13 cellular contexts compared by ENCODE assay signal in genomic region chrX:8726031-8726652, GRCh38. TPM values are rescaled to one million over a fixed set of nuclear protein-coding genes. Genes with fewer than 3 reads are reported as not detected.
DNase-seq lines count a peak whose midpoint lies in the region; ATAC-seq, FAIRE-seq and TF ChIP-seq lines count a peak whose summit lies in the region.
"Had no signal": no experiment of that assay in that cellular context is flagged by ENCODE, and none has a peak within 500 bp of the region (broad histone marks: within the 10 kb centered on the region; RNA-seq: fewer than 3 reads in every experiment).

No MANE protein-coding gene starts in this region.

- H3K4me3 ChIP-seq in HEK293 (ENCODE audit: low read depth, low read length) (no peak overlapping the region), astrocyte (ENCODE audit: insufficient read depth, low read depth, low read length) (no peak overlapping the region)
- H3K4me3 ChIP-seq: colonic mucosa, psoas muscle had no signal

- no peak overlapping the region for H3K9ac ChIP-seq in astrocyte (ENCODE audit: low read length)

- H3K4me3 Mint-ChIP-seq in astrocyte (ENCODE audit: unreplicated experiment) (no peak overlapping the region), neural crest cell (peak overlapping the region; percentile 56)
- no peak overlapping the region for H3K4me3 Mint-ChIP-seq in CD4-positive, alpha-beta T cell

- POLR2A ChIA-PET in HEK293 (lab: Yijun Ruan, JAX): no interaction called here
- POLR2A ChIA-PET in CD4-positive, alpha-beta T cell (lab: Charles Lee): no interaction called here

- no peaks in the 10 kb centered on the region for H3K9me3 ChIP-seq in HEK293 (ENCODE audit: control insufficient read depth, insufficient read depth, low read depth, low read length)
- no peaks in the 10 kb centered on the region for H3K9me3 ChIP-seq in astrocyte (ENCODE audit: insufficient read depth, low read depth, low read length)
- H3K9me3 ChIP-seq in CD4-positive, alpha-beta T cell (ENCODE audit: control insufficient read depth, low read length): no peaks in the 10 kb centered on the region
- H3K9me3 ChIP-seq: colonic mucosa, psoas muscle had no signal

- H3K9me3 Mint-ChIP-seq in astrocyte (ENCODE audit: unreplicated experiment) (no peaks in the 10 kb centered on the region), neural crest cell (peaks cover 6% of the 10 kb centered on the region)
- H3K9me3 Mint-ChIP-seq in CD4-positive, alpha-beta T cell: no peaks in the 10 kb centered on the region

- H3K27me3 ChIP-seq in astrocyte (ENCODE audit: insufficient read depth, low read length): no peaks in the 10 kb centered on the region
- peaks cover 15% of the 10 kb centered on the region for H3K27me3 ChIP-seq in CD4-positive, alpha-beta T cell (ENCODE audit: control insufficient read depth, insufficient read depth, low read length)

- ATAC-seq in CD4-positive, alpha-beta T cell (ENCODE audit: poor library complexity): no peak

- H4K20me1 ChIP-seq in astrocyte (ENCODE audit: insufficient read depth, low read length): peaks cover 10% of the 10 kb centered on the region

- H3K79me2 ChIP-seq in astrocyte (ENCODE audit: insufficient read depth, low read length): no peaks in the 10 kb centered on the region

- no peak for FAIRE-seq in astrocyte (lab: Jason Lieb, UNC)
- FAIRE-seq: D721Med had no signal

- H3K4me1 Mint-ChIP-seq in astrocyte (ENCODE audit: low read depth, unreplicated experiment) (no peaks in the 10 kb centered on the region), neural crest cell (peaks cover 29% of the 10 kb centered on the region)
- no peaks in the 10 kb centered on the region for H3K4me1 Mint-ChIP-seq in CD4-positive, alpha-beta T cell (ENCODE audit: low read depth)

- DNase-seq in NCI-H2081 treated with DMSO at 0.1 percent for 48 hours (lab: John Stamatoyannopoulos, UW): peak; percentile 69
- peak; percentile 64 for DNase-seq in astrocyte (ENCODE audit: low read depth)
- DNase-seq in neural crest cell (ENCODE audit: low read depth, low spot score): no peak
- no peak for DNase-seq in CD4-positive, alpha-beta T cell
- no peak for DNase-seq in erythroblast (lab: John Stamatoyannopoulos, UW)
- DNase-seq in stimulated activated naive CD4-positive, alpha-beta T cell (lab: John Stamatoyannopoulos, UW): no peak
- DNase-seq: activated CD4-positive, alpha-beta T cell treated with anti-CD3 and anti-CD28 coated beads, Interleukin-2, amount 50 U/mL, for 1 hour; colonic mucosa; head of caudate nucleus; psoas muscle had no signal

- H2AFZ ChIP-seq in astrocyte (ENCODE audit: low read depth, low read length): no peak overlapping the region

- intact Hi-C loops in CD4-positive, alpha-beta T cell (cut with DNase I, micrococcal nuclease): no loop called here

- peak overlapping the region; percentile 42 for H3K27ac ChIP-seq in HEK293 (ENCODE audit: extremely low read depth, low read depth, low read length)
- H3K27ac ChIP-seq in astrocyte (ENCODE audit: low read depth, low read length): no peak overlapping the region
- no peak overlapping the region for H3K27ac ChIP-seq in CD4-positive, alpha-beta T cell (ENCODE audit: low read depth, low read length)
- H3K27ac ChIP-seq: colonic mucosa, psoas muscle had no signal

- H3K27ac Mint-ChIP-seq in astrocyte (ENCODE audit: unreplicated experiment) (no peak overlapping the region), neural crest cell (ENCODE audit: unreplicated experiment) (no peak overlapping the region)
- H3K27ac Mint-ChIP-seq in CD4-positive, alpha-beta T cell: no peak overlapping the region

- H3K36me3 Mint-ChIP-seq in astrocyte (ENCODE audit: low read depth, unreplicated experiment) (no peaks in the 10 kb centered on the region), neural crest cell (ENCODE audit: low read depth) (peaks cover 2% of the 10 kb centered on the region)
- H3K36me3 Mint-ChIP-seq in CD4-positive, alpha-beta T cell (ENCODE audit: low read depth): no peaks in the 10 kb centered on the region

- TF ChIP-seq POLR2A in erythroblast (IDR thresholded peaks at IDR 0.05; ENCODE audit: low read length): no peak

- no peaks in the 10 kb centered on the region for H3K36me3 ChIP-seq in HEK293 (ENCODE audit: control insufficient read depth in 2 of 2, insufficient read depth in 1 of 2, low read length in 2 of 2)
- H3K36me3 ChIP-seq in astrocyte (ENCODE audit: insufficient read depth, low read length): no peaks in the 10 kb centered on the region
- H3K36me3 ChIP-seq: colonic mucosa had no signal

- H3K4me1 ChIP-seq in HEK293 (ENCODE audit: control insufficient read depth, insufficient read depth, low read length): peaks cover 9% of the 10 kb centered on the region; the same call in 1 of the 2 replicates
- H3K4me1 ChIP-seq in astrocyte (ENCODE audit: insufficient read depth, low read length): no peaks in the 10 kb centered on the region
- H3K4me1 ChIP-seq: colonic mucosa, psoas muscle had no signal

- H3K27me3 Mint-ChIP-seq in astrocyte (ENCODE audit: low read depth, unreplicated experiment) (no peaks in the 10 kb centered on the region), neural crest cell (ENCODE audit: low read depth) (peaks cover 33% of the 10 kb centered on the region)
- peaks cover 31% of the 10 kb centered on the region for H3K27me3 Mint-ChIP-seq in CD4-positive, alpha-beta T cell

- TF ChIP-seq CTCF in HEK293 (tag by site-specific recombination; IDR thresholded peaks at IDR 0.05) (no peak), astrocyte (IDR thresholded peaks at IDR 0.05; ENCODE audit: insufficient read depth, low read depth, low read length) (no peak), neural crest cell (conservative IDR thresholded peaks at IDR 0.05) (no peak)
- TF ChIP-seq CTCF in CD4-positive, alpha-beta T cell (IDR thresholded peaks at IDR 0.05): no peak

- CTCF ChIA-PET in HEK293 (lab: Yijun Ruan, JAX): interaction anchor here (0.6 to 1.6 kb wide), 3 partner anchors 12 to 1269 kb away, joined by 3 to 4 read pairs (median 3); no protein-coding TSS in a partner anchor
- CTCF ChIA-PET in CD4-positive, alpha-beta T cell (lab: Charles Lee): no interaction called here

- H3K4me2 ChIP-seq in astrocyte (ENCODE audit: low read length): peak overlapping the region; percentile 59

TF ChIP-seq in HEK293, 187 proteins besides CTCF, POLR2A, EP300 and RAD21 (continues in another document):
- TF ChIP-seq IKZF3 (tag by site-specific recombination; IDR thresholded peaks at IDR 0.05): peak; percentile 78
- TF ChIP-seq KLF10 (tag by site-specific recombination; IDR thresholded peaks at IDR 0.05): peak; percentile 88
- TF ChIP-seq ZBTB48 (tag by site-specific recombination; IDR thresholded peaks at IDR 0.05): peak; percentile 48; the same call in 1 of the 2 replicates
- TF ChIP-seq BCL11A (tag by site-specific recombination; IDR thresholded peaks at IDR 0.05; ENCODE audit: low read depth): peak; percentile 25; the same call in 1 of the 2 replicates
- TF ChIP-seq TRIM28 (IDR thresholded peaks at IDR 0.05; ENCODE audit: borderline replicate concordance, low read length): peak; percentile 88
- TF ChIP-seq SP7 (tag by site-specific recombination; IDR thresholded peaks at IDR 0.05): peak; percentile 86
- TF ChIP-seq ZNF510 (tag by site-specific recombination; IDR thresholded peaks at IDR 0.05; ENCODE audit: insufficient replicate concordance): no peak
- peak; percentile 83 for TF ChIP-seq ZNF629 (tag by site-specific recombination; IDR thresholded peaks at IDR 0.05)
- no peak for TF ChIP-seq ZNF292 (tag by site-specific recombination; IDR thresholded peaks at IDR 0.05; ENCODE audit: borderline replicate concordance, low read depth)
- peak; percentile 88 for TF ChIP-seq ZEB2 (tag by site-specific recombination; IDR thresholded peaks at IDR 0.05)
- TF ChIP-seq GLIS1 (tag by site-specific recombination; IDR thresholded peaks at IDR 0.05): peak; percentile 79
- no peak for TF ChIP-seq ZFHX2 (tag by site-specific recombination; conservative IDR thresholded peaks at IDR 0.05)
- TF ChIP-seq ATF2 (tag by site-specific recombination; IDR thresholded peaks at IDR 0.05; ENCODE audit: low read depth): peak; percentile 75; the same call in 1 of the 2 replicates
- no peak for TF ChIP-seq ZNF658 (tag by site-specific recombination; IDR thresholded peaks at IDR 0.05)
- TF ChIP-seq FEZF1 (tag by site-specific recombination; IDR thresholded peaks at IDR 0.05): peak; percentile 94
- 0 out of 2 replicates have a peak, but pooled peaks have one; percentile 45 for TF ChIP-seq PATZ1 (tag by site-specific recombination; IDR thresholded peaks at IDR 0.05)
- TF ChIP-seq ZNF561 (tag by site-specific recombination; IDR thresholded peaks at IDR 0.05; ENCODE audit: borderline replicate concordance): 0 out of 2 replicates have a peak, but pooled peaks have one; percentile 23

RNA-seq across cellular contexts. Expression of gene ANOS1, which starts 5.8 kb away (rescaled TPM):
- total RNA-seq in astrocyte: 10.0 and 15.3 TPM in 2 replicates
- total RNA-seq in neural crest cell: 18.1 and 18.8 TPM in 2 replicates
- total RNA-seq in CD4-positive, alpha-beta T cell: not detected
- total RNA-seq: NCI-H460 had no signal

Comparison
In these comparisons a context has a peak if more than half of its experiments do, and no peak if none do; other contexts are left out.
1. DNase-seq: peak in NCI-H2081 treated with DMSO at 0.1 percent for 48 hours (single experiment) and astrocyte (single experiment); none in neural crest cell (single experiment), CD4-positive, alpha-beta T cell (0 of 10), erythroblast (0 of 2) and stimulated activated naive CD4-positive, alpha-beta T cell (0 of 6).
2. RNA of gene ANOS1, which starts 5.8 kb away (total RNA-seq): 18.1 to 18.8 TPM in neural crest cell and 10.0 to 15.3 TPM in astrocyte; not detected in CD4-positive, alpha-beta T cell; every median in the first group is over 10 times any median in the second.